Comparison of ENCODE assay signal across 1 cellular context in genomic region chr17:50295021-50295420, GRCh38.
TF ChIP-seq lines count a peak whose summit lies in the region.

No MANE protein-coding gene starts in this region.

TF ChIP-seq in WTC11, 78 proteins besides CTCF, POLR2A, EP300 and RAD21:
- TF ChIP-seq ZNF121 (CRISPR knock-in tag; IDR thresholded peaks at IDR 0.05) (0 out of 2 replicates have a peak, but pooled peaks have one; percentile 3), IRF2 (CRISPR knock-in tag; IDR thresholded peaks at IDR 0.05; ENCODE audit: borderline replicate concordance, low read depth) (no peak)
